10 cellular contexts compared by ENCODE assay signal in the genomic region with DNA sequence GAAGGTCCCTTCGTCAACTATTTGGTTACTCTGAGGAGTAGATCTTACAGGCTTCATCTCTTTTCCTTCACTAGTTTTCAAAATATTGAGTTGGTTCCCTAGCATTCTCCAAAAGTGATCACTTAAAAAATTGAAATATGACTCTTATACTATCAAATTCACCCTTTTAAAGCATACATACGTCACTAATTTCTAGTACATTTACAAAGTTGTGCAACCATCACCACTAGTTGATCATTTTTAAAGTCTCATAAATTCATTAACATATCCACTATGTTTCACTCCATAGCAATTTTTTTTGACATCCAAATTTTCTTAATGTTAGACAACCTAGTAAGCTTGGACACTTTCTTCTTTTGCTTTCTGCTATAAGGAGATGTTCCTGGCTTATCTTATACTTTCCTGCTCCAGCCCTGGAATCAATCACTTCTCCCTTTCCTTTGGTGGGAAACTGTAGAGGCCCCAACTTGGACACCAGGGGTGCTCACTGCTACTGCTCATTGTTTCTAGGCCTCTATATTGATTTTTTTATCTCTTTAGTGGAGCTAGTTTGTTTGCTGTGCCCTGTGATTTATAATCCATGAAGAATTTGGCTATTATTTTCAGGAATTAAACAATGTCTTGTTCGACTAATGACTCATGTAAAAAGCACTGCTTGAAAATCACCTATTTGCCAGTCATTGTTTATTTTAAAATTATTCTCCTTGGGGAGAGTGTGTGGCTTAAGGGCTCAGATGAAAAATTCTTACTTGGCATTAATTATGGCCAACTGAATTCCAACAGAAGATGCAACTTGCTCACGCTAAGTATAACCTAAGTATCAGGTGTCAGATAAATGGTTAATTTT. TPM values are rescaled to one million over a fixed set of nuclear protein-coding genes. Genes with fewer than 3 reads are reported as not detected.
A peak's percentile ranks its signal among the peaks of the same experiment; 100 is the strongest.
DNase-seq lines count a peak whose midpoint lies in the region; ATAC-seq and TF ChIP-seq lines count a peak whose summit lies in the region.
"Had no signal": no experiment of that assay in that cellular context is flagged by ENCODE, and none has a peak within 500 bp of the region (broad histone marks: within the 10 kb centered on the region; RNA-seq: fewer than 3 reads in every experiment).

No MANE protein-coding gene starts in this region.

- TF ChIP-seq POLR2A in stomach (IDR thresholded peaks at IDR 0.05): no peak

- H2AFZ ChIP-seq in PC-3 (ENCODE audit: low read length) (0 out of 2 replicates have a peak overlapping the region, but pooled peaks have one; percentile 52), MM.1S (ENCODE audit: low read length) (no peak overlapping the region)

- H3K27ac ChIP-seq in PC-3 (ENCODE audit: low read length) (peak overlapping the region; percentile 82), stomach (peak overlapping the region in 4 of 5 donors; percentile 92 to 100 (median 99)), MM.1S (ENCODE audit: low read length) (no peak overlapping the region)
- H3K27ac ChIP-seq: C4-2B had no signal

- POLR2A ChIA-PET in PC-3 (lab: Charles Lee; ENCODE audit: unreplicated experiment): interaction anchor here (0.6 to 0.8 kb wide), 3 partner anchors 33 to 402 kb away, joined by 5 to 10 read pairs (median 5); a partner anchor contains a TSS

- no peak for TF ChIP-seq EP300 in stomach (IDR thresholded peaks at IDR 0.05)

- H3K4me1 ChIP-seq in PC-3 (ENCODE audit: insufficient read depth, low read length): peaks cover 48% of the 10 kb centered on the region
- peaks cover 3 to 37% (median 23%) of the 10 kb centered on the region in 4 donors for H3K4me1 ChIP-seq in stomach
- peaks cover 13% of the 10 kb centered on the region; the same call in 1 of the 2 replicates for H3K4me1 ChIP-seq in MM.1S (ENCODE audit: low read length)

- peak; percentile 26; the same call in 1 of the 2 replicates for TF ChIP-seq CTCF in PC-3 (conservative IDR thresholded peaks at IDR 0.05; ENCODE audit: low read depth, low read length)
- no peak for TF ChIP-seq CTCF in fibroblast of villous mesenchyme (IDR thresholded peaks at IDR 0.05; ENCODE audit: insufficient read depth, low read depth, low read length)
- TF ChIP-seq CTCF in stomach (IDR thresholded peaks at IDR 0.05): no peak
- TF ChIP-seq CTCF in MM.1S (IDR thresholded peaks at IDR 0.05; ENCODE audit: low read length): no peak

- DNase-seq in NCI-H345 (lab: John Stamatoyannopoulos, UW): peak; percentile 14
- DNase-seq in NCI-H345 treated with DMSO at 0.1 percent for 48 hours (lab: John Stamatoyannopoulos, UW; ENCODE audit: unreplicated experiment): no peak
- peak; percentile 84 for DNase-seq in PC-3
- DNase-seq in fibroblast of villous mesenchyme (ENCODE audit: low read depth): peak; percentile 40
- no peak for DNase-seq in stomach
- no peak for DNase-seq in NK-92 treated with Interleukin-12 subunit alpha and Interleukin-12 subunit beta, amount 100 ng/mL, for 24 hours (lab: John Stamatoyannopoulos, UW)
- DNase-seq in ecto neural progenitor cell (ENCODE audit: low spot score): no peak
- no peak for DNase-seq in MM.1S
- DNase-seq: NCI-H1694 had no signal

- H4K20me1 ChIP-seq in PC-3 (ENCODE audit: low read length) (peaks cover 1% of the 10 kb centered on the region; the same call in 1 of the 2 replicates), MM.1S (ENCODE audit: insufficient read depth, low read length) (no peaks in the 10 kb centered on the region)

- H3K9me2 ChIP-seq in PC-3 (replicated peaks; ENCODE audit: low read length) (no peaks in the 10 kb centered on the region), MM.1S (replicated peaks; ENCODE audit: insufficient read depth, low read length) (no peaks in the 10 kb centered on the region)

- H3K9ac ChIP-seq in PC-3 (ENCODE audit: low read length) (peak overlapping the region; percentile 45), MM.1S (ENCODE audit: low read length) (no peak overlapping the region)

- H3K79me2 ChIP-seq in PC-3 (ENCODE audit: low read length) (peaks cover 10% of the 10 kb centered on the region), MM.1S (ENCODE audit: low read length) (peaks cover 2% of the 10 kb centered on the region)

- BruUV-seq in PC-3 (replicated peaks; lab: Mats Ljungman, UMichigan): no TSS peak

- ATAC-seq in PC-3: peak; percentile 44

- H3K4me3 ChIP-seq in PC-3 (ENCODE audit: low read length): peak overlapping the region; percentile 63
- H3K4me3 ChIP-seq in fibroblast of villous mesenchyme (ENCODE audit: low read depth, low read length): no peak overlapping the region
- no peak overlapping the region for H3K4me3 ChIP-seq in stomach
- no peak overlapping the region for H3K4me3 ChIP-seq in MM.1S (ENCODE audit: low read length)

- H3K36me3 ChIP-seq in PC-3 (ENCODE audit: low read depth, low read length) (no peaks in the 10 kb centered on the region), stomach (no peaks in the 10 kb centered on the region), MM.1S (replicated peaks; ENCODE audit: insufficient read depth, low read length) (no peaks in the 10 kb centered on the region)

- H3K4me2 ChIP-seq in PC-3 (ENCODE audit: low read length) (peak overlapping the region; percentile 88), MM.1S (ENCODE audit: low read depth, low read length) (no peak overlapping the region)

- intact Hi-C loops in PC-3 (cut with micrococcal nuclease) (loop anchor here (5.0 kb wide), 1 partner anchor 48 kb away; no protein-coding TSS in a partner anchor), stomach (cut with DNase I; ENCODE audit: low total_unique reads) (no loop called here)

- WGBS in stomach, 5 donors: 60 to 76% (median 66%) methylated on average over 4 of the region's 4 CpGs

- no peaks in the 10 kb centered on the region for H3K9me3 ChIP-seq in PC-3 (ENCODE audit: low read length)
- no peaks in the 10 kb centered on the region for H3K9me3 ChIP-seq in stomach
- no peaks in the 10 kb centered on the region for H3K9me3 ChIP-seq in MM.1S (replicated peaks; ENCODE audit: insufficient read depth, low read length)

- peaks cover 3% of the 10 kb centered on the region for H3F3A ChIP-seq in PC-3 (ENCODE audit: low read length, unreplicated experiment)
- H3F3A ChIP-seq in MM.1S (ENCODE audit: insufficient read depth, low read length): peaks cover 18% of the 10 kb centered on the region; the same call in 1 of the 2 replicates

- H3K27me3 ChIP-seq in PC-3 (ENCODE audit: low read length) (no peaks in the 10 kb centered on the region), stomach (no peaks in the 10 kb centered on the region), MM.1S (replicated peaks; ENCODE audit: insufficient read depth, low read length) (no peaks in the 10 kb centered on the region)

- CTCF ChIA-PET in PC-3 (lab: Charles Lee): no interaction called here

RNA-seq across cellular contexts. Expression of a gene that starts 4.0 kb away (rescaled TPM):
- 21.0 and 25.9 TPM in 2 replicates for total RNA-seq in PC-3 (2014; rRNA removed)
- total RNA-seq in fibroblast of villous mesenchyme: 66.4 and 82.5 TPM in 2 replicates
- total RNA-seq in stomach: 10 to 100 TPM; 15.8 to 73.6 (median 21.7) TPM
- 1 to 10 TPM; 3.8 to 8.9 (median 4.8) TPM for polyA plus RNA-seq in stomach

Comparison
In these comparisons a context has a peak if more than half of its experiments do, and no peak if none do; other contexts are left out.
1. DNase-seq: peak in NCI-H345 (single experiment), PC-3 (single experiment) and fibroblast of villous mesenchyme (single experiment); none in NCI-H345 treated with DMSO at 0.1 percent for 48 hours (single experiment), stomach (single experiment), NK-92 treated with Interleukin-12 subunit alpha and Interleukin-12 subunit beta, amount 100 ng/mL, for 24 hours (single experiment), ecto neural progenitor cell (single experiment) and MM.1S (single experiment).